In the genomic region with DNA sequence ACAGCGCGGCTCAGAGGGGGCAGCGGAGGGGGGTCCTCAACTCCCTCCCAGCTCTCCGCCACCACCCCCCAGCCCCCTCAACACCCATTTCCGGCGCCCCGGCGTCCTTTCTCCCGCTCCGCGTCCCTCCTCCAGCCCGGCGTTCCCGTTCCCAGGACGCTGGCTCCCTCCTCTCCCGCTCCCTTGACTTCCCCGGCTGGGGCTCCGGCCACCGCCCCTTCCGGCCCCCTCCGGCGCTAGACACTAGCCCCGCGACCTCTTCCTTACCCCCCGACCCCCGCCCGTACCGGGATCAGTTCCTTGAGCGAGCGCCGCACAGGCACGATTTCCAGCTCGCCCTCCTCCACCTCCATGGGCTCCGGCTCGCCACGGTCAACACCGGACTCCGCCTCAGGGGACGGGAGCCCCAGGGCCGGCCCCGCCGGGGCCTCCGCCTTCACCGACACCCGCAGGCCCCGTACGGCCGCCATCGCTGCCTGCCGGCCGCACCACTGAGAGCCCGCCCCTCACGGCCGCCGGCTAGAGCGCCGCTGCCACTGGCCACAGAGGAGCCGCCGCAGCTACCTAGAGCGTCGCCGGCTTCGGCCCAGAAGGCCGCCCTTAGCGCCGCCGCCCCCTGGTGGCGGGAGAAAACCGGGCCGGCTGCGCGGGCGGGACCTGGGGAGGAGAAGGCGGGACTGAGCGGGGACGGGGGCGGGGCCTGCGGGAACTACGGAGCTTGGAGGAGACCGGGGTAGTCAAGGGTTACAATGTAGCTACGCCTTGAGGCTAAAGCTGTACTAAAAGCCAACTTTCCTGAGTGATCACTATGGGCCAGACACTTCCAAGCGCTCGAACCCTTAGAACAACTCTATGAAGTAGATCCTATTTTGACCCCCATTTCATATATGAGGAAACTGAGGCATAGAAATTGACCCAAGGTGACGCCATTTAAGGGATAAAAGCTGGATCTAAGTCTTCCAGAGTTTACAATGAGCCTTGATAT, we compare ENCODE assay signal across 8 cellular contexts. TPM values are rescaled to one million over a fixed set of nuclear protein-coding genes. Genes with fewer than 3 reads are reported as not detected.
A peak's percentile ranks its signal among the peaks of the same experiment; 100 is the strongest.
DNase-seq lines count a peak whose midpoint lies in the region; ATAC-seq and TF ChIP-seq lines count a peak whose summit lies in the region.

A gene with protein sequence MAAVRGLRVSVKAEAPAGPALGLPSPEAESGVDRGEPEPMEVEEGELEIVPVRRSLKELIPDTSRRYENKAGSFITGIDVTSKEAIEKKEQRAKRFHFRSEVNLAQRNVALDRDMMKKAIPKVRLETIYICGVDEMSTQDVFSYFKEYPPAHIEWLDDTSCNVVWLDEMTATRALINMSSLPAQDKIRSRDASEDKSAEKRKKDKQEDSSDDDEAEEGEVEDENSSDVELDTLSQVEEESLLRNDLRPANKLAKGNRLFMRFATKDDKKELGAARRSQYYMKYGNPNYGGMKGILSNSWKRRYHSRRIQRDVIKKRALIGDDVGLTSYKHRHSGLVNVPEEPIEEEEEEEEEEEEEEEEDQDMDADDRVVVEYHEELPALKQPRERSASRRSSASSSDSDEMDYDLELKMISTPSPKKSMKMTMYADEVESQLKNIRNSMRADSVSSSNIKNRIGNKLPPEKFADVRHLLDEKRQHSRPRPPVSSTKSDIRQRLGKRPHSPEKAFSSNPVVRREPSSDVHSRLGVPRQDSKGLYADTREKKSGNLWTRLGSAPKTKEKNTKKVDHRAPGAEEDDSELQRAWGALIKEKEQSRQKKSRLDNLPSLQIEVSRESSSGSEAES (minus strand): TSS at position 493 of the 985 bp plus-strand sequence. CDS start 23 bp downstream, at position 470.

- H3K27me3 ChIP-seq in BE2C (no peaks in the 10 kb centered on the region), kidney epithelial cell (ENCODE audit: control insufficient read depth, insufficient read depth, low read length) (peaks cover 3% of the 10 kb centered on the region)

- DNase-seq in BE2C (peak; percentile 85), NCI-H460 (ENCODE audit: extremely low read depth, low read depth) (peak; percentile 93), cerebellum (ENCODE audit: low spot score) (peak; percentile 96), kidney epithelial cell (ENCODE audit: low read depth) (peak; percentile 47)
- peak; percentile 88 for DNase-seq in activated CD4-positive, alpha-beta T cell treated with anti-CD3 and anti-CD28 coated beads for 1 hour
- DNase-seq in stimulated activated CD4-positive, alpha-beta T cell treated with anti-CD3 and anti-CD28 coated beads, Interleukin-15, amount 100 ng/mL, for 48 hours (ENCODE audit: low read depth in 2 of 2), result peak; percentile 83 to 87

- H3K36me3 ChIP-seq in BE2C, result no peaks in the 10 kb centered on the region; the same call in 1 of the 2 replicates
- H3K36me3 ChIP-seq in kidney epithelial cell (ENCODE audit: control insufficient read depth, insufficient read depth, low read length), result no peaks in the 10 kb centered on the region

- H3K4me3 ChIP-seq in BE2C (ENCODE audit: low read depth, low read length) (peak within 1 kb of the TSS; percentile 75), kidney epithelial cell (ENCODE audit: low read depth, low read length) (peak within 1 kb of the TSS; percentile 96)

- H3K4me1 ChIP-seq in BE2C, result no peaks in the 10 kb centered on the region

- TF ChIP-seq CTCF in BE2C (IDR thresholded peaks at IDR 0.05; ENCODE audit: low read depth, low read length) (peak; percentile 62), kidney epithelial cell (IDR thresholded peaks at IDR 0.05; ENCODE audit: insufficient read depth, low read length, poor library complexity, severe bottlenecking) (peak; percentile 80)

- no peaks in the 10 kb centered on the region for H3K9me3 ChIP-seq in BE2C

- ATAC-seq in GM19043 (IDR thresholded peaks at IDR 0.05; ENCODE audit: low read depth, unreplicated experiment) (peak; percentile 89), HG03354 (IDR thresholded peaks at IDR 0.05; ENCODE audit: poor library complexity, severe bottlenecking, unreplicated experiment) (peak; percentile 94)

RNA-seq across cellular contexts. Expression of the gene that starts here (rescaled TPM):
- polyA plus RNA-seq in BE2C (2012; ENCODE audit: insufficient read depth, insufficient read length, low read depth), result 13.3 TPM
- 22.9 and 34.0 TPM in 2 replicates for total RNA-seq in NCI-H460 (2014; rRNA removed; shearing (Covaris generic))
- 44.8 and 52.1 TPM in 2 replicates for polyA plus RNA-seq in NCI-H460 (2014; cell fraction: nucleus; rRNA removed)
- 49.2 TPM for total RNA-seq in cerebellum
- 26.1 and 29.1 TPM in 2 replicates for total RNA-seq in kidney epithelial cell

Comparison
In these comparisons a context has a peak if more than half of its experiments do, and no peak if none do; other contexts are left out.
1. Peak in every context shown above with its lines: DNase-seq, ATAC-seq and H3K4me3 ChIP-seq.